Comparison of ENCODE assay signal across 8 cellular contexts in genomic region chr1:109923131-109923945, GRCh38. TPM values are rescaled to one million over a fixed set of nuclear protein-coding genes. Genes with fewer than 3 reads are reported as not detected.
DNase-seq lines count a peak whose midpoint lies in the region; ATAC-seq, FAIRE-seq and TF ChIP-seq lines count a peak whose summit lies in the region.

No MANE protein-coding gene starts in this region.

- DNase-seq in Caco-2, result peak; percentile 49 to 55
- no peak for DNase-seq in astrocyte (ENCODE audit: low read depth)
- no peak for DNase-seq in right lobe of liver
- no peak for DNase-seq in GM12892 (ENCODE audit: insufficient read length)
- no peak for DNase-seq in stimulated activated CD4-positive, alpha-beta T cell treated with anti-CD3 and anti-CD28 coated beads, Interleukin-4, amount 100 ng/mL, for 4 hours

- H3K4me1 ChIP-seq in Caco-2 (peaks cover under 1% of the 10 kb centered on the region; the same call in 1 of the 2 replicates), astrocyte (ENCODE audit: insufficient read depth, low read length) (peaks cover 9% of the 10 kb centered on the region), right lobe of liver (peaks cover 0 to 15% (median 13%) of the 10 kb centered on the region in 4 donors)

- CTCF ChIA-PET in Caco-2 (lab: Charles Lee), result interaction anchor here (0.6 to 1.6 kb wide), 9 partner anchors 20 to 146 kb away, joined by 3 to 20 read pairs (median 3); partner anchors contain the start of gene AHCYL1

- H3K9ac ChIP-seq in astrocyte (ENCODE audit: low read length), result no peak overlapping the region

- H3K4me3 Mint-ChIP-seq in Caco-2 (ENCODE audit: unreplicated experiment) (no peak overlapping the region), astrocyte (ENCODE audit: unreplicated experiment) (no peak overlapping the region)

- peaks cover 14% of the 10 kb centered on the region for H3K36me3 Mint-ChIP-seq in Caco-2 (ENCODE audit: insufficient read depth, unreplicated experiment)
- peaks cover 75% of the 10 kb centered on the region for H3K36me3 Mint-ChIP-seq in astrocyte (ENCODE audit: low read depth, unreplicated experiment)

- H3K27ac ChIP-seq in astrocyte (ENCODE audit: low read depth, low read length), result no peak overlapping the region
- H3K27ac ChIP-seq in right lobe of liver, result no peak overlapping the region

- H3K27ac Mint-ChIP-seq in Caco-2 (ENCODE audit: unreplicated experiment) (no peak overlapping the region), astrocyte (ENCODE audit: unreplicated experiment) (peak overlapping the region; percentile 30)

- TF ChIP-seq POLR2A in right lobe of liver (IDR thresholded peaks at IDR 0.05) (no peak), GM12892 (IDR thresholded peaks at IDR 0.05; ENCODE audit: low read depth, low read length) (no peak)

- FAIRE-seq in astrocyte (lab: Jason Lieb, UNC) (no peak), GM12892 (lab: Jason Lieb, UNC) (no peak)

- TF ChIP-seq CTCF in Caco-2 (IDR thresholded peaks at IDR 0.05; ENCODE audit: insufficient read depth in 1 of 2, low read depth in 1 of 2, low read length in 1 of 2, severe bottlenecking in 1 of 2, unreplicated experiment in 1 of 2) (peak; percentile 51 to 57), astrocyte (IDR thresholded peaks at IDR 0.05; ENCODE audit: insufficient read depth, low read depth, low read length) (peak; percentile 32), right lobe of liver (IDR thresholded peaks at IDR 0.05) (peak; percentile 39 to 62 (median 52))

- WGBS in right lobe of liver (ENCODE audit: insufficient coverage, low coverage, low lambda C conversion rate, missing lambda C conversion rate), result 85% methylated on average over 6 of the region's 17 CpGs

- peak; percentile 6 to 54 (median 47) for ATAC-seq in right lobe of liver
- no peak for ATAC-seq in GM21619 (IDR thresholded peaks at IDR 0.05; ENCODE audit: unreplicated experiment)
- ATAC-seq in GM21737 (IDR thresholded peaks at IDR 0.05; ENCODE audit: unreplicated experiment), result no peak

- no peaks in the 10 kb centered on the region for H3K27me3 ChIP-seq in Caco-2 (replicated peaks; ENCODE audit: control insufficient read depth, insufficient read depth, low read length)
- no peaks in the 10 kb centered on the region for H3K27me3 ChIP-seq in astrocyte (ENCODE audit: insufficient read depth, low read length)
- no peaks in the 10 kb centered on the region for H3K27me3 ChIP-seq in right lobe of liver

- no peaks in the 10 kb centered on the region for H3K9me3 Mint-ChIP-seq in Caco-2 (ENCODE audit: unreplicated experiment)
- peaks cover 15% of the 10 kb centered on the region for H3K9me3 Mint-ChIP-seq in astrocyte (ENCODE audit: unreplicated experiment)

- H3K4me1 Mint-ChIP-seq in Caco-2 (ENCODE audit: low read depth, unreplicated experiment) (peaks cover 6% of the 10 kb centered on the region), astrocyte (ENCODE audit: low read depth, unreplicated experiment) (peaks cover 13% of the 10 kb centered on the region)

- no peak overlapping the region for H2AFZ ChIP-seq in astrocyte (ENCODE audit: low read depth, low read length)

- H3K36me3 ChIP-seq in Caco-2 (ENCODE audit: control insufficient read depth, insufficient read depth, low read length) (no peaks in the 10 kb centered on the region), astrocyte (ENCODE audit: insufficient read depth, low read length) (peaks cover 6% of the 10 kb centered on the region), right lobe of liver (peaks cover 4 to 76% (median 38%) of the 10 kb centered on the region in 4 donors)

- H3K9me3 ChIP-seq in Caco-2, result no peaks in the 10 kb centered on the region
- no peaks in the 10 kb centered on the region for H3K9me3 ChIP-seq in astrocyte (ENCODE audit: insufficient read depth, low read depth, low read length)
- no peaks in the 10 kb centered on the region for H3K9me3 ChIP-seq in right lobe of liver

- POLR2A ChIA-PET in Caco-2 (lab: Charles Lee), result interaction anchor here (0.6 to 1.1 kb wide), 2 partner anchors 61 to 125 kb away, joined by 3 to 4 read pairs; partner anchors contain the start of gene AHCYL1

- no peak overlapping the region for H3K4me2 ChIP-seq in astrocyte (ENCODE audit: low read length)

- no TSS peak for BruUV-seq in Caco-2 (replicated peaks; lab: Mats Ljungman, UMichigan)

- no peaks in the 10 kb centered on the region for H3K79me2 ChIP-seq in astrocyte (ENCODE audit: insufficient read depth, low read length)

- peak; percentile 78 for TF ChIP-seq RAD21 in Ishikawa (IDR thresholded peaks at IDR 0.05; ENCODE audit: low read depth)

- TF ChIP-seq EP300 in Ishikawa (IDR thresholded peaks at IDR 0.05; ENCODE audit: borderline replicate concordance), result no peak

- intact Hi-C loops in Caco-2 (cut with micrococcal nuclease; ENCODE audit: unreplicated experiment), result loop anchor here (1.0 kb wide), 2 partner anchors 57 to 61 kb away; partner anchors contain the start of gene AHCYL1
- intact Hi-C loops in right lobe of liver (cut with DNase I), result no loop called here

- H3K4me3 ChIP-seq in Caco-2 (ENCODE audit: low read depth, low read length) (no peak overlapping the region), astrocyte (ENCODE audit: insufficient read depth, low read depth, low read length) (no peak overlapping the region), right lobe of liver (no peak overlapping the region)

- no peaks in the 10 kb centered on the region for H3K27me3 Mint-ChIP-seq in Caco-2 (ENCODE audit: insufficient read depth, unreplicated experiment)
- peaks cover 29% of the 10 kb centered on the region for H3K27me3 Mint-ChIP-seq in astrocyte (ENCODE audit: low read depth, unreplicated experiment)

- H4K20me1 ChIP-seq in astrocyte (ENCODE audit: insufficient read depth, low read length), result peaks cover 13% of the 10 kb centered on the region

TF ChIP-seq in Ishikawa, 13 proteins besides CTCF, POLR2A, EP300 and RAD21:
- no peak for TF ChIP-seq CEBPB (IDR thresholded peaks at IDR 0.05)
- no peak for TF ChIP-seq EGR1 (IDR thresholded peaks at IDR 0.05)
- no peak for TF ChIP-seq YY1 (IDR thresholded peaks at IDR 0.05; ENCODE audit: low read depth)
- TF ChIP-seq CREB1 (IDR thresholded peaks at IDR 0.05; ENCODE audit: low read depth), result no peak
- no peak for TF ChIP-seq TCF12 (IDR thresholded peaks at IDR 0.05; ENCODE audit: low read depth)
TF ChIP-seq in Ishikawa: peak in this region for 0.

RNA-seq across cellular contexts. Expression of gene CSF1, which starts 12.7 kb away (rescaled TPM):
- 3.7 and 3.9 TPM in 2 replicates for total RNA-seq in Caco-2 (2022)
- 12.3 and 17.5 TPM in 2 replicates for total RNA-seq in astrocyte
- 10 to 100 TPM in 5 of 6 experiments, 1 to 10 TPM in 1; 4.8 to 44.1 (median 22.0) TPM for total RNA-seq in right lobe of liver
- 10.9 TPM for polyA plus RNA-seq in GM12892 (2012; ENCODE audit: missing spikeins)

Comparison
In these comparisons a context has a peak if more than half of its experiments do, and no peak if none do; other contexts are left out.
1. DNase-seq: peak in Caco-2 (2 of 2); none in astrocyte (single experiment), right lobe of liver (0 of 3), GM12892 (single experiment) and stimulated activated CD4-positive, alpha-beta T cell treated with anti-CD3 and anti-CD28 coated beads, Interleukin-4, amount 100 ng/mL, for 4 hours (0 of 2).
2. ATAC-seq: peak in right lobe of liver (4 of 4); none in GM21619 (single experiment) and GM21737 (single experiment).
3. Peak in every context shown above with its lines, with median percentiles within 50 percentile points of each other: CTCF ChIP-seq.